In the genomic region with DNA sequence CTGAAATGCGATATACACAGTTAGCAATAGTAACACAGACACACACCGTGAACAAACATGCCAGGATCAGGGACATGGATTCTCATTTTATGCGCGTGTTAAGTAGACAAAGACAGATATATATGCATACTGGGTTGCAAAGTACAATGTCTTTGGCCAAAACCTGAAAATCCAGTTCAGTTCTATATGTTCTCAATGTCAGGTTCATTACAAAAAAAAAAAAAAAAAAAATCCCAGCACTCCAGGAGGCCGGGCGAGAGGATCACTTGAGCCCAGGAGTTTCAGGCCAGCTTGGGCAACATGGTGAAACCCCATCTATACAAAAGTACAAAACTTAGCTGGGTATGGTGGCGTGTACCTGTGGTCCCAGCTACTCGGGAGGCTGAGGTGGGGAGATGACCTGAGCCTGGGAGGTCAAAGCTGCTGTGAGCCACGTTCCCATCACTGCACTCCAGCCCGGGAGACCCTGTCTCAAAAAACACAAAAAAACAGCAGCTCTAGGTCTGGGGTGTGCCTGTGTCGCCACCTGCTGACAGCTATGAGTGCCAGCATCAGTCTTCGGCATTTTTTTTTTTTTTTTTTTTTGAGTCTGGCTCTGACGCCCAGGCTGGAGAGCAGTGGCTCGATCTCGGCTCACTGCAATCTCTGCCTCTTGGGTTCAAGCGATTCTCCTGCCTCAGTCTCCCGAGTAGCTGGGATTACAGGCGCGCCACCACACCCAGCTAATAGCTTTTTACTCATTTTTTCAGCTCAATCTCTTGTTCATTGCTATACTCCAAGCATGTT, we compare ENCODE assay signal across 1 cellular context.
TF ChIP-seq lines count a peak whose summit lies in the region.

No MANE protein-coding gene starts in this region.

TF ChIP-seq in HepG2, 621 proteins besides CTCF, POLR2A, EP300 and RAD21 (continued from another document and continues in another):
- TF ChIP-seq, protein P1, sequence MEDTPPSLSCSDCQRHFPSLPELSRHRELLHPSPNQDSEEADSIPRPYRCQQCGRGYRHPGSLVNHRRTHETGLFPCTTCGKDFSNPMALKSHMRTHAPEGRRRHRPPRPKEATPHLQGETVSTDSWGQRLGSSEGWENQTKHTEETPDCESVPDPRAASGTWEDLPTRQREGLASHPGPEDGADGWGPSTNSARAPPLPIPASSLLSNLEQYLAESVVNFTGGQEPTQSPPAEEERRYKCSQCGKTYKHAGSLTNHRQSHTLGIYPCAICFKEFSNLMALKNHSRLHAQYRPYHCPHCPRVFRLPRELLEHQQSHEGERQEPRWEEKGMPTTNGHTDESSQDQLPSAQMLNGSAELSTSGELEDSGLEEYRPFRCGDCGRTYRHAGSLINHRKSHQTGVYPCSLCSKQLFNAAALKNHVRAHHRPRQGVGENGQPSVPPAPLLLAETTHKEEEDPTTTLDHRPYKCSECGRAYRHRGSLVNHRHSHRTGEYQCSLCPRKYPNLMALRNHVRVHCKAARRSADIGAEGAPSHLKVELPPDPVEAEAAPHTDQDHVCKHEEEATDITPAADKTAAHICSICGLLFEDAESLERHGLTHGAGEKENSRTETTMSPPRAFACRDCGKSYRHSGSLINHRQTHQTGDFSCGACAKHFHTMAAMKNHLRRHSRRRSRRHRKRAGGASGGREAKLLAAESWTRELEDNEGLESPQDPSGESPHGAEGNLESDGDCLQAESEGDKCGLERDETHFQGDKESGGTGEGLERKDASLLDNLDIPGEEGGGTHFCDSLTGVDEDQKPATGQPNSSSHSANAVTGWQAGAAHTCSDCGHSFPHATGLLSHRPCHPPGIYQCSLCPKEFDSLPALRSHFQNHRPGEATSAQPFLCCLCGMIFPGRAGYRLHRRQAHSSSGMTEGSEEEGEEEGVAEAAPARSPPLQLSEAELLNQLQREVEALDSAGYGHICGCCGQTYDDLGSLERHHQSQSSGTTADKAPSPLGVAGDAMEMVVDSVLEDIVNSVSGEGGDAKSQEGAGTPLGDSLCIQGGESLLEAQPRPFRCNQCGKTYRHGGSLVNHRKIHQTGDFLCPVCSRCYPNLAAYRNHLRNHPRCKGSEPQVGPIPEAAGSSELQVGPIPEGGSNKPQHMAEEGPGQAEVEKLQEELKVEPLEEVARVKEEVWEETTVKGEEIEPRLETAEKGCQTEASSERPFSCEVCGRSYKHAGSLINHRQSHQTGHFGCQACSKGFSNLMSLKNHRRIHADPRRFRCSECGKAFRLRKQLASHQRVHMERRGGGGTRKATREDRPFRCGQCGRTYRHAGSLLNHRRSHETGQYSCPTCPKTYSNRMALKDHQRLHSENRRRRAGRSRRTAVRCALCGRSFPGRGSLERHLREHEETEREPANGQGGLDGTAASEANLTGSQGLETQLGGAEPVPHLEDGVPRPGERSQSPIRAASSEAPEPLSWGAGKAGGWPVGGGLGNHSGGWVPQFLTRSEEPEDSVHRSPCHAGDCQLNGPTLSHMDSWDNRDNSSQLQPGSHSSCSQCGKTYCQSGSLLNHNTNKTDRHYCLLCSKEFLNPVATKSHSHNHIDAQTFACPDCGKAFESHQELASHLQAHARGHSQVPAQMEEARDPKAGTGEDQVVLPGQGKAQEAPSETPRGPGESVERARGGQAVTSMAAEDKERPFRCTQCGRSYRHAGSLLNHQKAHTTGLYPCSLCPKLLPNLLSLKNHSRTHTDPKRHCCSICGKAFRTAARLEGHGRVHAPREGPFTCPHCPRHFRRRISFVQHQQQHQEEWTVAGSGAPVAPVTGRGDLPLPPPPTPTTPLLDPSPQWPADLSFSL (CRISPR knock-in tag; IDR thresholded peaks at IDR 0.05) = no peak
- TF ChIP-seq IRF2 (CRISPR knock-in tag; IDR thresholded peaks at IDR 0.05) = no peak
- no peak for TF ChIP-seq MATR3 (CRISPR knock-in tag; IDR thresholded peaks at IDR 0.05)
- TF ChIP-seq, protein P2, sequence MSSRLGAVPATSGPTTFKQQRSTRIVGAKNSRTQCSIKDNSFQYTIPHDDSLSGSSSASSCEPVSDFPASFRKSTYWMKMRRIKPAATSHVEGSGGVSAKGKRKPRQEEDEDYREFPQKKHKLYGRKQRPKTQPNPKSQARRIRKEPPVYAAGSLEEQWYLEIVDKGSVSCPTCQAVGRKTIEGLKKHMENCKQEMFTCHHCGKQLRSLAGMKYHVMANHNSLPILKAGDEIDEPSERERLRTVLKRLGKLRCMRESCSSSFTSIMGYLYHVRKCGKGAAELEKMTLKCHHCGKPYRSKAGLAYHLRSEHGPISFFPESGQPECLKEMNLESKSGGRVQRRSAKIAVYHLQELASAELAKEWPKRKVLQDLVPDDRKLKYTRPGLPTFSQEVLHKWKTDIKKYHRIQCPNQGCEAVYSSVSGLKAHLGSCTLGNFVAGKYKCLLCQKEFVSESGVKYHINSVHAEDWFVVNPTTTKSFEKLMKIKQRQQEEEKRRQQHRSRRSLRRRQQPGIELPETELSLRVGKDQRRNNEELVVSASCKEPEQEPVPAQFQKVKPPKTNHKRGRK (CRISPR knock-in tag; IDR thresholded peaks at IDR 0.05) = no peak
- no peak for TF ChIP-seq ZFP41 (CRISPR knock-in tag; IDR thresholded peaks at IDR 0.05; ENCODE audit: borderline replicate concordance)
- TF ChIP-seq ZNF790 (CRISPR knock-in tag; IDR thresholded peaks at IDR 0.05; ENCODE audit: borderline replicate concordance) = no peak
- no peak for TF ChIP-seq HDAC2 (CRISPR knock-in tag; IDR thresholded peaks at IDR 0.05)
- TF ChIP-seq, protein P3, sequence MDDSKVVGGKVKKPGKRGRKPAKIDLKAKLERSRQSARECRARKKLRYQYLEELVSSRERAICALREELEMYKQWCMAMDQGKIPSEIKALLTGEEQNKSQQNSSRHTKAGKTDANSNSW (CRISPR knock-in tag; IDR thresholded peaks at IDR 0.05; ENCODE audit: borderline replicate concordance) = no peak
- no peak for TF ChIP-seq HOXA3 (CRISPR knock-in tag; IDR thresholded peaks at IDR 0.05)
- TF ChIP-seq ZC3H4 (CRISPR knock-in tag; IDR thresholded peaks at IDR 0.05; ENCODE audit: borderline replicate concordance) = no peak
- TF ChIP-seq, protein P4, sequence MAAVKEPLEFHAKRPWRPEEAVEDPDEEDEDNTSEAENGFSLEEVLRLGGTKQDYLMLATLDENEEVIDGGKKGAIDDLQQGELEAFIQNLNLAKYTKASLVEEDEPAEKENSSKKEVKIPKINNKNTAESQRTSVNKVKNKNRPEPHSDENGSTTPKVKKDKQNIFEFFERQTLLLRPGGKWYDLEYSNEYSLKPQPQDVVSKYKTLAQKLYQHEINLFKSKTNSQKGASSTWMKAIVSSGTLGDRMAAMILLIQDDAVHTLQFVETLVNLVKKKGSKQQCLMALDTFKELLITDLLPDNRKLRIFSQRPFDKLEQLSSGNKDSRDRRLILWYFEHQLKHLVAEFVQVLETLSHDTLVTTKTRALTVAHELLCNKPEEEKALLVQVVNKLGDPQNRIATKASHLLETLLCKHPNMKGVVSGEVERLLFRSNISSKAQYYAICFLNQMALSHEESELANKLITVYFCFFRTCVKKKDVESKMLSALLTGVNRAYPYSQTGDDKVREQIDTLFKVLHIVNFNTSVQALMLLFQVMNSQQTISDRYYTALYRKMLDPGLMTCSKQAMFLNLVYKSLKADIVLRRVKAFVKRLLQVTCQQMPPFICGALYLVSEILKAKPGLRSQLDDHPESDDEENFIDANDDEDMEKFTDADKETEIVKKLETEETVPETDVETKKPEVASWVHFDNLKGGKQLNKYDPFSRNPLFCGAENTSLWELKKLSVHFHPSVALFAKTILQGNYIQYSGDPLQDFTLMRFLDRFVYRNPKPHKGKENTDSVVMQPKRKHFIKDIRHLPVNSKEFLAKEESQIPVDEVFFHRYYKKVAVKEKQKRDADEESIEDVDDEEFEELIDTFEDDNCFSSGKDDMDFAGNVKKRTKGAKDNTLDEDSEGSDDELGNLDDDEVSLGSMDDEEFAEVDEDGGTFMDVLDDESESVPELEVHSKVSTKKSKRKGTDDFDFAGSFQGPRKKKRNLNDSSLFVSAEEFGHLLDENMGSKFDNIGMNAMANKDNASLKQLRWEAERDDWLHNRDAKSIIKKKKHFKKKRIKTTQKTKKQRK (IDR thresholded peaks at IDR 0.05; ENCODE audit: low read length) = no peak
- TF ChIP-seq PAX8 (CRISPR knock-in tag; IDR thresholded peaks at IDR 0.05; ENCODE audit: borderline replicate concordance) = no peak
- no peak for TF ChIP-seq SNAI1 (CRISPR knock-in tag; IDR thresholded peaks at IDR 0.05; ENCODE audit: borderline replicate concordance)
- TF ChIP-seq YEATS2 (CRISPR knock-in tag; IDR thresholded peaks at IDR 0.05; ENCODE audit: borderline replicate concordance) = no peak
- TF ChIP-seq, protein P5, sequence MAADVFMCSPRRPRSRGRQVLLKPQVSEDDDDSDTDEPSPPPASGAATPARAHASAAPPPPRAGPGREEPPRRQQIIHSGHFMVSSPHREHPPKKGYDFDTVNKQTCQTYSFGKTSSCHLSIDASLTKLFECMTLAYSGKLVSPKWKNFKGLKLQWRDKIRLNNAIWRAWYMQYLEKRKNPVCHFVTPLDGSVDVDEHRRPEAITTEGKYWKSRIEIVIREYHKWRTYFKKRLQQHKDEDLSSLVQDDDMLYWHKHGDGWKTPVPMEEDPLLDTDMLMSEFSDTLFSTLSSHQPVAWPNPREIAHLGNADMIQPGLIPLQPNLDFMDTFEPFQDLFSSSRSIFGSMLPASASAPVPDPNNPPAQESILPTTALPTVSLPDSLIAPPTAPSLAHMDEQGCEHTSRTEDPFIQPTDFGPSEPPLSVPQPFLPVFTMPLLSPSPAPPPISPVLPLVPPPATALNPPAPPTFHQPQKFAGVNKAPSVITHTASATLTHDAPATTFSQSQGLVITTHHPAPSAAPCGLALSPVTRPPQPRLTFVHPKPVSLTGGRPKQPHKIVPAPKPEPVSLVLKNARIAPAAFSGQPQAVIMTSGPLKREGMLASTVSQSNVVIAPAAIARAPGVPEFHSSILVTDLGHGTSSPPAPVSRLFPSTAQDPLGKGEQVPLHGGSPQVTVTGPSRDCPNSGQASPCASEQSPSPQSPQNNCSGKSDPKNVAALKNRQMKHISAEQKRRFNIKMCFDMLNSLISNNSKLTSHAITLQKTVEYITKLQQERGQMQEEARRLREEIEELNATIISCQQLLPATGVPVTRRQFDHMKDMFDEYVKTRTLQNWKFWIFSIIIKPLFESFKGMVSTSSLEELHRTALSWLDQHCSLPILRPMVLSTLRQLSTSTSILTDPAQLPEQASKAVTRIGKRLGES (CRISPR knock-in tag; IDR thresholded peaks at IDR 0.05; ENCODE audit: borderline replicate concordance) = no peak
- TF ChIP-seq ZNF101 (CRISPR knock-in tag; IDR thresholded peaks at IDR 0.05; ENCODE audit: borderline replicate concordance, low read depth) = no peak
- TF ChIP-seq, protein P6, sequence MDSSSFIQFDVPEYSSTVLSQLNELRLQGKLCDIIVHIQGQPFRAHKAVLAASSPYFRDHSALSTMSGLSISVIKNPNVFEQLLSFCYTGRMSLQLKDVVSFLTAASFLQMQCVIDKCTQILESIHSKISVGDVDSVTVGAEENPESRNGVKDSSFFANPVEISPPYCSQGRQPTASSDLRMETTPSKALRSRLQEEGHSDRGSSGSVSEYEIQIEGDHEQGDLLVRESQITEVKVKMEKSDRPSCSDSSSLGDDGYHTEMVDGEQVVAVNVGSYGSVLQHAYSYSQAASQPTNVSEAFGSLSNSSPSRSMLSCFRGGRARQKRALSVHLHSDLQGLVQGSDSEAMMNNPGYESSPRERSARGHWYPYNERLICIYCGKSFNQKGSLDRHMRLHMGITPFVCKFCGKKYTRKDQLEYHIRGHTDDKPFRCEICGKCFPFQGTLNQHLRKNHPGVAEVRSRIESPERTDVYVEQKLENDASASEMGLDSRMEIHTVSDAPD (CRISPR knock-in tag; IDR thresholded peaks at IDR 0.05) = no peak
- TF ChIP-seq, protein P7, sequence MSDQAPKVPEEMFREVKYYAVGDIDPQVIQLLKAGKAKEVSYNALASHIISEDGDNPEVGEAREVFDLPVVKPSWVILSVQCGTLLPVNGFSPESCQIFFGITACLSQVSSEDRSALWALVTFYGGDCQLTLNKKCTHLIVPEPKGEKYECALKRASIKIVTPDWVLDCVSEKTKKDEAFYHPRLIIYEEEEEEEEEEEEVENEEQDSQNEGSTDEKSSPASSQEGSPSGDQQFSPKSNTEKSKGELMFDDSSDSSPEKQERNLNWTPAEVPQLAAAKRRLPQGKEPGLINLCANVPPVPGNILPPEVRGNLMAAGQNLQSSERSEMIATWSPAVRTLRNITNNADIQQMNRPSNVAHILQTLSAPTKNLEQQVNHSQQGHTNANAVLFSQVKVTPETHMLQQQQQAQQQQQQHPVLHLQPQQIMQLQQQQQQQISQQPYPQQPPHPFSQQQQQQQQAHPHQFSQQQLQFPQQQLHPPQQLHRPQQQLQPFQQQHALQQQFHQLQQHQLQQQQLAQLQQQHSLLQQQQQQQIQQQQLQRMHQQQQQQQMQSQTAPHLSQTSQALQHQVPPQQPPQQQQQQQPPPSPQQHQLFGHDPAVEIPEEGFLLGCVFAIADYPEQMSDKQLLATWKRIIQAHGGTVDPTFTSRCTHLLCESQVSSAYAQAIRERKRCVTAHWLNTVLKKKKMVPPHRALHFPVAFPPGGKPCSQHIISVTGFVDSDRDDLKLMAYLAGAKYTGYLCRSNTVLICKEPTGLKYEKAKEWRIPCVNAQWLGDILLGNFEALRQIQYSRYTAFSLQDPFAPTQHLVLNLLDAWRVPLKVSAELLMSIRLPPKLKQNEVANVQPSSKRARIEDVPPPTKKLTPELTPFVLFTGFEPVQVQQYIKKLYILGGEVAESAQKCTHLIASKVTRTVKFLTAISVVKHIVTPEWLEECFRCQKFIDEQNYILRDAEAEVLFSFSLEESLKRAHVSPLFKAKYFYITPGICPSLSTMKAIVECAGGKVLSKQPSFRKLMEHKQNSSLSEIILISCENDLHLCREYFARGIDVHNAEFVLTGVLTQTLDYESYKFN (CRISPR knock-in tag; conservative IDR thresholded peaks at IDR 0.05) = no peak
- TF ChIP-seq ZNF577 (CRISPR knock-in tag; IDR thresholded peaks at IDR 0.05; ENCODE audit: borderline replicate concordance, low read depth) = no peak
- TF ChIP-seq ZNF558 (CRISPR knock-in tag; IDR thresholded peaks at IDR 0.05; ENCODE audit: borderline replicate concordance) = no peak
- TF ChIP-seq ELF3 (CRISPR knock-in tag; IDR thresholded peaks at IDR 0.05) = no peak
- TF ChIP-seq CBX1 (IDR thresholded peaks at IDR 0.05; ENCODE audit: low read depth) = no peak
- TF ChIP-seq SNAPC2 (CRISPR knock-in tag; IDR thresholded peaks at IDR 0.05) = no peak
- no peak for TF ChIP-seq ZNF468 (CRISPR knock-in tag; IDR thresholded peaks at IDR 0.05)
- TF ChIP-seq, protein P8, sequence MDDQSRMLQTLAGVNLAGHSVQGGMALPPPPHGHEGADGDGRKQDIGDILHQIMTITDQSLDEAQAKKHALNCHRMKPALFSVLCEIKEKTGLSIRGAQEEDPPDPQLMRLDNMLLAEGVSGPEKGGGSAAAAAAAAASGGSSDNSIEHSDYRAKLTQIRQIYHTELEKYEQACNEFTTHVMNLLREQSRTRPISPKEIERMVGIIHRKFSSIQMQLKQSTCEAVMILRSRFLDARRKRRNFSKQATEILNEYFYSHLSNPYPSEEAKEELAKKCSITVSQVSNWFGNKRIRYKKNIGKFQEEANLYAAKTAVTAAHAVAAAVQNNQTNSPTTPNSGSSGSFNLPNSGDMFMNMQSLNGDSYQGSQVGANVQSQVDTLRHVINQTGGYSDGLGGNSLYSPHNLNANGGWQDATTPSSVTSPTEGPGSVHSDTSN (CRISPR knock-in tag; IDR thresholded peaks at IDR 0.05; ENCODE audit: borderline replicate concordance) = no peak
- no peak for TF ChIP-seq ZNF773 (CRISPR knock-in tag; IDR thresholded peaks at IDR 0.05; ENCODE audit: borderline replicate concordance)
- no peak for TF ChIP-seq ZNF549 (CRISPR knock-in tag; IDR thresholded peaks at IDR 0.05)
- TF ChIP-seq HNRNPK (IDR thresholded peaks at IDR 0.05; ENCODE audit: low read depth, low read length, poor library complexity, severe bottlenecking) = no peak
- TF ChIP-seq GTF2F1 (IDR thresholded peaks at IDR 0.05; ENCODE audit: low read length) = no peak
- peak; percentile 90 for TF ChIP-seq STAG1 (CRISPR knock-in tag; IDR thresholded peaks at IDR 0.05)
- TF ChIP-seq ZNF678 (CRISPR knock-in tag; IDR thresholded peaks at IDR 0.05) = no peak
- TF ChIP-seq CCAR2 (optimal IDR thresholded peaks at IDR 0.05; ENCODE audit: low read depth, low read length) = no peak
- no peak for TF ChIP-seq ZNF17 (CRISPR knock-in tag; IDR thresholded peaks at IDR 0.05)
